ENCODE assay signal across 30 cellular contexts in the genomic region with DNA sequence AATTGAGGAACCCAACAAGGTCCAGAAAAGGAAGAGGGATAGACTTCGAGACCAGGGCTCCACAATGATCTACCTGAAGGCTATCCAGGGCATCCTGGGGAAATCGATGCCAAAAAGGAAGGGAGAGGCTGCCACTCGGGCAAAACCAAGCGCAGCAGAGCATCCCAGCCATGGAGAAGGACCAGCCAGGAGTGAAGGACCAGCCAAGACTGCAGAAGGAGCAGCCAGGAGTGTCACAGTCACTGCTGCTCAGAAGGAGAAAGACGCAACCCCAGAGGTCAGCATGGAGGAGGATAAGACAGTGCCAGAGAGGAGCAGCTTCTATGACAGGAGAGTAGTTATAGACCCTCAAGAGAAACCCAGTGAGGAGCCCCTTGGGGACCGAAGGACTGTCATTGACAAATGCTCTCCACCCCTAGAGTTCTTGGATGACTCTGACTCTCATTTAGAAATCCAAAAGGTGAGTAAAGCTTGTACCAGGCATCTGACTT. TPM values are rescaled to one million over a fixed set of nuclear protein-coding genes. Genes with fewer than 3 reads are reported as not detected.
DNase-seq lines count a peak whose midpoint lies in the region; ATAC-seq and TF ChIP-seq lines count a peak whose summit lies in the region.
"Had no signal": no experiment of that assay in that cellular context is flagged by ENCODE, and none has a peak within 500 bp of the region (broad histone marks: within the 10 kb centered on the region; RNA-seq: fewer than 3 reads in every experiment).

No MANE protein-coding gene starts in this region.

- no peak overlapping the region for H3K56ac ChIP-seq in mesendoderm (ENCODE audit: low read length)

- H2AK5ac ChIP-seq in mesendoderm (ENCODE audit: low read length), result no peak overlapping the region

- no peak for TF ChIP-seq POLR2A in spleen (IDR thresholded peaks at IDR 0.05)

- no peak for TF ChIP-seq CTCF in spleen (IDR thresholded peaks at IDR 0.05 in 8 of 11, conservative IDR thresholded peaks at IDR 0.05 in 3 of 11)

- H4K5ac ChIP-seq in mesendoderm (ENCODE audit: low read length), result no peak overlapping the region

- no peaks in the 10 kb centered on the region for H3K9me3 Mint-ChIP-seq in activated naive CD4-positive, alpha-beta T cell treated with anti-CD3 and anti-CD28 coated beads, Interleukin-2, amount 50 U/mL, for 24 hours
- H3K9me3 Mint-ChIP-seq in activated naive CD4-positive, alpha-beta T cell treated with anti-CD3 and anti-CD28 coated beads, Interleukin-2, amount 50 U/mL, for 72 hours, result no peaks in the 10 kb centered on the region
- no peaks in the 10 kb centered on the region for H3K9me3 Mint-ChIP-seq in T-cell
- no peaks in the 10 kb centered on the region for H3K9me3 Mint-ChIP-seq in central memory CD8-positive, alpha-beta T cell
- H3K9me3 Mint-ChIP-seq: neural crest cell; stimulated activated naive CD8-positive, alpha-beta T cell treated with anti-CD3 and anti-CD28 coated beads, Interleukin-15, amount 100 ng/mL, for 72 hours had no signal

- H3K4me1 ChIP-seq in spleen (peaks cover 6 to 86% (median 35%) of the 10 kb centered on the region in 6 donors), mesendoderm (ENCODE audit: control insufficient read depth, low read depth, low read length) (no peaks in the 10 kb centered on the region)
- H3K4me1 ChIP-seq: right lobe of liver, uterus had no signal

- no peak for DNase-seq in activated naive CD4-positive, alpha-beta T cell treated with anti-CD3 and anti-CD28 coated beads, Interleukin-2, amount 50 U/mL, for 72 hours (ENCODE audit: low spot score in 2 of 2)
- DNase-seq in T-cell (no peak), spleen (peak; percentile 53), mesendoderm (no peak), T1000 (lab: John Stamatoyannopoulos, UW) (no peak), amygdala (lab: John Stamatoyannopoulos, UW) (no peak)
- no peak for DNase-seq in central memory CD8-positive, alpha-beta T cell (ENCODE audit: low spot score in 2 of 2)
- DNase-seq: activated CD8-positive, alpha-beta memory T cell treated with anti-CD3 and anti-CD28 coated beads, Interleukin-2, amount 50 U/mL, for 4 hours; anterior cingulate cortex; C1 segment of cervical spinal cord; foreskin fibroblast; kidney; mucosa of descending colon; NCI-H1417; NCI-H2081 treated with DMSO at 0.1 percent for 48 hours; NCI-H774; right lobe of liver; stimulated activated CD4-positive, alpha-beta T cell treated with anti-CD3 and anti-CD28 coated beads, Interleukin-15, amount 100 ng/mL, for 24 hours; stimulated activated naive CD8-positive, alpha-beta T cell treated with anti-CD3 and anti-CD28 coated beads, Interleukin-15, amount 100 ng/mL, for 72 hours; T-helper 1 cell; uterus had no signal

- peaks cover 80% of the 10 kb centered on the region for H3K4me1 Mint-ChIP-seq in activated naive CD4-positive, alpha-beta T cell treated with anti-CD3 and anti-CD28 coated beads, Interleukin-2, amount 50 U/mL, for 24 hours
- peaks cover 80 to 83% (median 82%) of the 10 kb centered on the region in 3 donors for H3K4me1 Mint-ChIP-seq in T-cell
- peaks cover 74% of the 10 kb centered on the region for H3K4me1 Mint-ChIP-seq in central memory CD8-positive, alpha-beta T cell

- no peak overlapping the region for H3K18ac ChIP-seq in mesendoderm (ENCODE audit: low read length)

- no peak overlapping the region for H3K23ac ChIP-seq in mesendoderm (ENCODE audit: low read length)

- H3K27me3 ChIP-seq in spleen (replicated peaks in 1 of 7) (no peaks in the 10 kb centered on the region), mesendoderm (ENCODE audit: insufficient read depth, low read length, poor library complexity) (no peaks in the 10 kb centered on the region)
- H3K27me3 ChIP-seq: right lobe of liver, uterus had no signal

- no peak overlapping the region for H2BK15ac ChIP-seq in mesendoderm (replicated peaks; ENCODE audit: low read depth)

- no peak overlapping the region for H4K8ac ChIP-seq in mesendoderm (ENCODE audit: low read depth, low read length)

- H3K36me3 ChIP-seq in spleen (peaks cover 0 to 100% (median 48%) of the 10 kb centered on the region in 6 donors), mesendoderm (ENCODE audit: control insufficient read depth, insufficient read depth, low read length) (peaks cover 2% of the 10 kb centered on the region)
- H3K36me3 ChIP-seq: uterus had no signal

- peaks cover 2% of the 10 kb centered on the region for H3K79me2 ChIP-seq in mesendoderm (ENCODE audit: control insufficient read depth, insufficient read depth, low read length)

- 81 to 93% (median 86%) methylated on average over 6 of the region's 6 CpGs for WGBS in spleen, 5 donors
- no CpG with 5 or more reads among the region's 6 CpGs for WGBS in mesendoderm (ENCODE audit: extremely low coverage, insufficient coverage, low lambda C conversion rate)

- H3K4me2 ChIP-seq in mesendoderm (ENCODE audit: low read length), result no peak overlapping the region
- H3K4me2 ChIP-seq: KMS-11 had no signal

- H3K79me1 ChIP-seq in mesendoderm (ENCODE audit: low read length), result peaks cover 3% of the 10 kb centered on the region

- POLR2A ChIA-PET in T-cell (lab: Charles Lee), result interaction anchor here in 1 of 2 donors (0.6 kb wide), 1 partner anchor 12 kb away, joined by 3 read pairs; the partner anchor contains the start of gene TATDN2

- H3K9me3 ChIP-seq in spleen, result no peaks in the 10 kb centered on the region
- H3K9me3 ChIP-seq: mucosa of descending colon, right lobe of liver, uterus had no signal

- H2BK5ac ChIP-seq in mesendoderm (ENCODE audit: low read length), result no peak overlapping the region

- H2BK120ac ChIP-seq in mesendoderm (ENCODE audit: low read depth, low read length), result no peak overlapping the region

- H3K27me3 Mint-ChIP-seq in activated naive CD4-positive, alpha-beta T cell treated with anti-CD3 and anti-CD28 coated beads, Interleukin-2, amount 50 U/mL, for 24 hours, result no peaks in the 10 kb centered on the region
- no peaks in the 10 kb centered on the region for H3K27me3 Mint-ChIP-seq in T-cell
- no peaks in the 10 kb centered on the region for H3K27me3 Mint-ChIP-seq in central memory CD8-positive, alpha-beta T cell
- H3K27me3 Mint-ChIP-seq: stimulated activated naive CD8-positive, alpha-beta T cell treated with anti-CD3 and anti-CD28 coated beads, Interleukin-15, amount 100 ng/mL, for 72 hours had no signal

- no peak overlapping the region for H3K9ac ChIP-seq in mesendoderm (ENCODE audit: low read length)
- H3K9ac ChIP-seq: KMS-11 had no signal

- CTCF ChIA-PET in T-cell (lab: Charles Lee), result no interaction called here

- H3K27ac ChIP-seq in spleen (no peak overlapping the region), mesendoderm (ENCODE audit: low read depth, low read length) (no peak overlapping the region)
- H3K27ac ChIP-seq: coronary artery, KMS-11, right lobe of liver, RWPE1, uterus had no signal

- no peak overlapping the region for H3K4me3 Mint-ChIP-seq in activated naive CD4-positive, alpha-beta T cell treated with anti-CD3 and anti-CD28 coated beads, Interleukin-2, amount 50 U/mL, for 24 hours
- H3K4me3 Mint-ChIP-seq in T-cell, result no peak overlapping the region
- H3K4me3 Mint-ChIP-seq in central memory CD8-positive, alpha-beta T cell, result no peak overlapping the region
- H3K4me3 Mint-ChIP-seq: neural crest cell; stimulated activated naive CD8-positive, alpha-beta T cell treated with anti-CD3 and anti-CD28 coated beads, Interleukin-15, amount 100 ng/mL, for 72 hours had no signal

- ATAC-seq in activated naive CD4-positive, alpha-beta T cell treated with anti-CD3 and anti-CD28 coated beads, Interleukin-2, amount 50 U/mL, for 72 hours, result no peak
- ATAC-seq in T-cell (replicated peaks in 1 of 4), result no peak
- ATAC-seq in central memory CD8-positive, alpha-beta T cell (replicated peaks; ENCODE audit: extremely low read depth, poor library complexity, severe bottlenecking), result no peak
- ATAC-seq: HCT116; mucosa of descending colon; right lobe of liver; stimulated activated naive CD8-positive, alpha-beta T cell treated with anti-CD3 and anti-CD28 coated beads, Interleukin-15, amount 100 ng/mL, for 72 hours had no signal

- H3K36me3 Mint-ChIP-seq in activated naive CD4-positive, alpha-beta T cell treated with anti-CD3 and anti-CD28 coated beads, Interleukin-2, amount 50 U/mL, for 24 hours, result peaks cover 34% of the 10 kb centered on the region
- H3K36me3 Mint-ChIP-seq in activated naive CD4-positive, alpha-beta T cell treated with anti-CD3 and anti-CD28 coated beads, Interleukin-2, amount 50 U/mL, for 72 hours, result peaks cover 33 to 69% of the 10 kb centered on the region in 2 donors
- H3K36me3 Mint-ChIP-seq in T-cell, result peaks cover 57% of the 10 kb centered on the region
- peaks cover 72% of the 10 kb centered on the region for H3K36me3 Mint-ChIP-seq in central memory CD8-positive, alpha-beta T cell (ENCODE audit: insufficient read depth)

- peak overlapping the region; percentile 48 for H3K27ac Mint-ChIP-seq in activated naive CD4-positive, alpha-beta T cell treated with anti-CD3 and anti-CD28 coated beads, Interleukin-2, amount 50 U/mL, for 24 hours
- H3K27ac Mint-ChIP-seq in activated naive CD4-positive, alpha-beta T cell treated with anti-CD3 and anti-CD28 coated beads, Interleukin-2, amount 50 U/mL, for 72 hours, result no peak overlapping the region
- H3K27ac Mint-ChIP-seq in T-cell, result peak overlapping the region; percentile 79 to 90
- H3K27ac Mint-ChIP-seq in central memory CD8-positive, alpha-beta T cell (ENCODE audit: low read depth), result peak overlapping the region; percentile 85

- no peak overlapping the region for H3K4ac ChIP-seq in mesendoderm (ENCODE audit: low read depth, low read length)

- no peak overlapping the region for H3K4me3 ChIP-seq in spleen
- no peak overlapping the region for H3K4me3 ChIP-seq in mesendoderm (ENCODE audit: low read length)
- H3K4me3 ChIP-seq: coronary artery, mucosa of descending colon, right lobe of liver, uterus had no signal

- intact Hi-C loops in spleen (cut with DNase I; ENCODE audit: low total_unique reads), result no loop called here

RNA-seq across cellular contexts. Expression of gene TATDN2, which starts 12.0 kb away (rescaled TPM):
- total RNA-seq in activated naive CD4-positive, alpha-beta T cell treated with anti-CD3 and anti-CD28 coated beads, Interleukin-2, amount 50 U/mL, for 72 hours, result 10 to 100 TPM; 40.8 to 56.3 TPM
- total RNA-seq in T-cell, result 10 to 100 TPM; 58.9 to 82.3 (median 79.9) TPM
- total RNA-seq in spleen, result 10 to 100 TPM; 32.8 to 56.1 (median 48.6) TPM
- 10 to 100 TPM; 15.4 to 20.4 (median 16.2) TPM for polyA plus RNA-seq in spleen
- 21.1 TPM for polyA plus RNA-seq in mesendoderm (2013, experiment 1 of 2)
- polyA plus RNA-seq in mesendoderm (2013, experiment 2 of 2), result 22.4 TPM

RNA-seq across cellular contexts. Expression of gene GHRL, which starts 32.5 kb away (rescaled TPM):
- not detected for total RNA-seq in activated naive CD4-positive, alpha-beta T cell treated with anti-CD3 and anti-CD28 coated beads, Interleukin-2, amount 50 U/mL, for 72 hours
- total RNA-seq in T-cell (1 to 10 TPM in 1 of 5 donors, under 1 TPM in 3, not detected in 1; 0.29 to 1.7 (median 0.61) TPM), spleen (1 to 10 TPM; 1.1 to 8.0 (median 3.8) TPM)
- polyA plus RNA-seq in spleen, result 1 to 10 TPM; 3.6 to 6.6 (median 5.0) TPM
- polyA plus RNA-seq in mesendoderm (2013, experiment 1 of 2), result 0.66 TPM
- 0.34 TPM for polyA plus RNA-seq in mesendoderm (2013, experiment 2 of 2)
- total RNA-seq: lower leg skin, SK-MEL-5 had no signal
- polyA plus RNA-seq: AG04450 had no signal

Comparison
In these comparisons a context has a peak if more than half of its experiments do, and no peak if none do; other contexts are left out.
1. H3K27ac Mint-ChIP-seq: peak in activated naive CD4-positive, alpha-beta T cell treated with anti-CD3 and anti-CD28 coated beads, Interleukin-2, amount 50 U/mL, for 24 hours (single experiment), T-cell (2 of 2) and central memory CD8-positive, alpha-beta T cell (single experiment); none in activated naive CD4-positive, alpha-beta T cell treated with anti-CD3 and anti-CD28 coated beads, Interleukin-2, amount 50 U/mL, for 72 hours (0 of 2).